ENCODE assay signal across 16 cellular contexts in the genomic region with DNA sequence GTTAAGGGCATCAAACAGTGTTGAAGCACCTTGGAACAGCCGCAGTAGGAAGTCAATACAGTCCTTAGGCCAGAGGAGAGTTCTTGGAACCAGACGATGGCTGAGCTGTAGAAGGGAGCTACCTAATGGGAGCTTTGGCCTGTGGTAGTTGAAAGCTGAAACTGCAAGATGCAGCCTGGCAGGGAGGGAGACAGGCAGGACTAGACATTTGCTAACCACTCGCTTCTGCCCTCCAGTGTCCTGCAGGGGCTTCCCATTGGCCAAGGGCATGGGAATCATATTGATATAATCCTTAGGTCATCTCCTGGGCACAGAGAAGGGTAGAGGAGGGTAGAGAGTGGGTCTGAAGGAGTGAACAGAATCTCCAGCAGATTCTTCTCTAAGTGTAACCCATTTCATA.
DNase-seq lines count a peak whose midpoint lies in the region; ATAC-seq and TF ChIP-seq lines count a peak whose summit lies in the region.
"Had no signal": no experiment of that assay in that cellular context is flagged by ENCODE, and none has a peak within 500 bp of the region (broad histone marks: within the 10 kb centered on the region; RNA-seq: fewer than 3 reads in every experiment).

No MANE protein-coding gene starts in this region.

- H3K27ac ChIP-seq in HCT116 (ENCODE audit: low read depth, low read length) (no peak overlapping the region), skeletal muscle tissue (ENCODE audit: low read depth, low read length) (peak overlapping the region; percentile 5), spleen (no peak overlapping the region)
- H3K27ac ChIP-seq: C4-2B, HL-60 had no signal

- H3K4me3 ChIP-seq in HCT116 (replicated peaks in 1 of 2; ENCODE audit: low read depth in 1 of 2, low read length in 2 of 2) (no peak overlapping the region), fibroblast of villous mesenchyme (ENCODE audit: low read depth, low read length) (no peak overlapping the region), skeletal muscle tissue (ENCODE audit: low read length in 3 of 3) (no peak overlapping the region), mucosa of descending colon (no peak overlapping the region), spleen (no peak overlapping the region)

- peak; percentile 32; the same call in 1 of the 2 replicates for TF ChIP-seq RAD21 in HCT116 (IDR thresholded peaks at IDR 0.05; ENCODE audit: low read depth)
- peak; percentile 7; the same call in 1 of the 2 replicates for TF ChIP-seq RAD21 in Ishikawa (IDR thresholded peaks at IDR 0.05; ENCODE audit: low read depth)

- WGBS in spleen, 5 donors, result 87 to 98% (median 90%) methylated on average over 3 of the region's 3 CpGs

- TF ChIP-seq CTCF in HCT116 (IDR thresholded peaks at IDR 0.05 in 2 of 3, conservative IDR thresholded peaks at IDR 0.05 in 1 of 3; ENCODE audit: borderline replicate concordance in 1 of 3, insufficient read depth in 1 of 3, low read depth in 2 of 3, low read length in 2 of 3), result 0 out of 6 replicates have a peak, but pooled peaks of 2 of the 3 experiments have one; percentile 1 to 6
- TF ChIP-seq CTCF in fibroblast of villous mesenchyme (IDR thresholded peaks at IDR 0.05; ENCODE audit: insufficient read depth, low read depth, low read length), result peak; percentile 15
- TF ChIP-seq CTCF in mucosa of descending colon (IDR thresholded peaks at IDR 0.05), result no peak
- no peak for TF ChIP-seq CTCF in spleen (IDR thresholded peaks at IDR 0.05 in 8 of 11, conservative IDR thresholded peaks at IDR 0.05 in 3 of 11)

- CTCF ChIA-PET in HCT116 (lab: Charles Lee), result interaction anchor here (1.5 kb wide), 1 partner anchor 344 kb away, joined by 5 read pairs; no protein-coding TSS in a partner anchor

- H2AFZ ChIP-seq in HCT116 (ENCODE audit: low read depth, low read length, poor library complexity, severe bottlenecking), result no peak overlapping the region

- H3K27me3 ChIP-seq in HCT116 (ENCODE audit: insufficient read depth, low read length) (no peaks in the 10 kb centered on the region), skeletal muscle tissue (ENCODE audit: control insufficient read depth in 3 of 3, insufficient read depth in 3 of 3, low read length in 3 of 3) (no peaks in the 10 kb centered on the region), spleen (replicated peaks in 1 of 7) (no peaks in the 10 kb centered on the region)

- H3K4me2 ChIP-seq in HCT116 (ENCODE audit: low read length), result no peak overlapping the region

- no peaks in the 10 kb centered on the region for H3K9me3 ChIP-seq in HCT116 (ENCODE audit: control insufficient read depth in 1 of 2, insufficient read depth in 1 of 2, low read depth in 1 of 2, low read length in 2 of 2)
- H3K9me3 ChIP-seq in skeletal muscle tissue (ENCODE audit: control insufficient read depth in 3 of 3, low read length in 3 of 3), result no peaks in the 10 kb centered on the region
- H3K9me3 ChIP-seq in mucosa of descending colon, result no peaks in the 10 kb centered on the region
- H3K9me3 ChIP-seq in spleen, result no peaks in the 10 kb centered on the region

- no peaks in the 10 kb centered on the region for H3K9me2 ChIP-seq in HCT116 (ENCODE audit: insufficient read depth)

- POLR2A ChIA-PET in HCT116 (lab: Charles Lee), result no interaction called here

- H3K36me3 ChIP-seq in HCT116 (ENCODE audit: control insufficient read depth in 1 of 2, insufficient read depth in 2 of 2, low read length in 2 of 2), result no peaks in the 10 kb centered on the region
- no peaks in the 10 kb centered on the region for H3K36me3 ChIP-seq in skeletal muscle tissue (ENCODE audit: control insufficient read depth in 3 of 3, insufficient read depth in 3 of 3, low read length in 3 of 3)
- H3K36me3 ChIP-seq in mucosa of descending colon (ENCODE audit: low read depth), result no peaks in the 10 kb centered on the region
- H3K36me3 ChIP-seq in spleen, result no peaks in the 10 kb centered on the region

- H3K9ac ChIP-seq in HCT116 (ENCODE audit: low read length), result no peak overlapping the region
- peak overlapping the region in 1 of 3 donors; percentile 22 for H3K9ac ChIP-seq in skeletal muscle tissue (ENCODE audit: low read depth in 1 of 3, low read length in 3 of 3)

- ATAC-seq in HCT116 (0 out of 2 replicates have a peak, but pooled peaks have one; percentile 38), mucosa of descending colon (no peak)

- H3K4me1 ChIP-seq in HCT116 (ENCODE audit: control insufficient read depth in 1 of 2, insufficient read depth in 2 of 2, low read length in 2 of 2) (no peaks in the 10 kb centered on the region), skeletal muscle tissue (ENCODE audit: control insufficient read depth in 3 of 3, insufficient read depth in 3 of 3, low read length in 3 of 3) (peaks cover 29 to 32% (median 31%) of the 10 kb centered on the region in 3 donors), mucosa of descending colon (ENCODE audit: low read depth) (no peaks in the 10 kb centered on the region), spleen (no peaks in the 10 kb centered on the region)

- RAD21 ChIA-PET in HCT116 (lab: Charles Lee; ENCODE audit: low non-redundant PET in 1 of 2, low total read pairs in 2 of 2, uncharacterized antibody in 2 of 2, unreplicated experiment in 2 of 2), result no interaction called here

- H3K79me2 ChIP-seq in HCT116 (ENCODE audit: insufficient read depth, low read length), result no peaks in the 10 kb centered on the region; the same call in 1 of the 2 replicates

- no peaks in the 10 kb centered on the region for H4K20me1 ChIP-seq in HCT116 (ENCODE audit: insufficient read depth)

- intact Hi-C loops in HCT116 (cut with micrococcal nuclease), result no loop called here
- intact Hi-C loops in mucosa of descending colon (cut with DNase I, micrococcal nuclease), result no loop called here
- intact Hi-C loops in spleen (cut with DNase I; ENCODE audit: low total_unique reads), result no loop called here

- TF ChIP-seq POLR2A in HCT116 (IDR thresholded peaks at IDR 0.05; ENCODE audit: borderline replicate concordance, extremely low read depth, insufficient read depth, insufficient read length) (no peak), spleen (IDR thresholded peaks at IDR 0.05) (no peak)

- no TSS peak for BruUV-seq in HCT116 (replicated peaks; lab: Mats Ljungman, UMichigan)

- DNase-seq in HCT116 (ENCODE audit: low read depth, low spot score), result no peak
- no peak for DNase-seq in fibroblast of villous mesenchyme (ENCODE audit: low read depth)
- no peak for DNase-seq in NCI-H2029 treated with DMSO at 0.1 percent for 48 hours (lab: John Stamatoyannopoulos, UW)
- no peak for DNase-seq in mucosa of descending colon
- no peak for DNase-seq in spleen
- DNase-seq: AML-193, DMS79, Karpas-422, NCI-H1092 treated with DMSO at 0.1 percent for 48 hours, NCI-H187, NCI-H2227 treated with DMSO at 0.1 percent for 48 hours, NCI-H510A treated with DMSO at 0.1 percent for 48 hours had no signal

- no peak for TF ChIP-seq EP300 in Ishikawa (IDR thresholded peaks at IDR 0.05; ENCODE audit: borderline replicate concordance)

TF ChIP-seq in HCT116, 20 proteins besides CTCF, POLR2A, EP300 and RAD21 (continues in another document):
- TF ChIP-seq TCF7L2 (IDR thresholded peaks at IDR 0.05; ENCODE audit: borderline replicate concordance, extremely low read depth, insufficient read depth, insufficient read length), result no peak
- TF ChIP-seq, protein P1, sequence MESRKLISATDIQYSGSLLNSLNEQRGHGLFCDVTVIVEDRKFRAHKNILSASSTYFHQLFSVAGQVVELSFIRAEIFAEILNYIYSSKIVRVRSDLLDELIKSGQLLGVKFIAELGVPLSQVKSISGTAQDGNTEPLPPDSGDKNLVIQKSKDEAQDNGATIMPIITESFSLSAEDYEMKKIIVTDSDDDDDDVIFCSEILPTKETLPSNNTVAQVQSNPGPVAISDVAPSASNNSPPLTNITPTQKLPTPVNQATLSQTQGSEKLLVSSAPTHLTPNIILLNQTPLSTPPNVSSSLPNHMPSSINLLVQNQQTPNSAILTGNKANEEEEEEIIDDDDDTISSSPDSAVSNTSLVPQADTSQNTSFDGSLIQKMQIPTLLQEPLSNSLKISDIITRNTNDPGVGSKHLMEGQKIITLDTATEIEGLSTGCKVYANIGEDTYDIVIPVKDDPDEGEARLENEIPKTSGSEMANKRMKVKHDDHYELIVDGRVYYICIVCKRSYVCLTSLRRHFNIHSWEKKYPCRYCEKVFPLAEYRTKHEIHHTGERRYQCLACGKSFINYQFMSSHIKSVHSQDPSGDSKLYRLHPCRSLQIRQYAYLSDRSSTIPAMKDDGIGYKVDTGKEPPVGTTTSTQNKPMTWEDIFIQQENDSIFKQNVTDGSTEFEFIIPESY (IDR thresholded peaks at IDR 0.05; ENCODE audit: extremely low read depth, insufficient replicate concordance, low read length), result no peak
- no peak for TF ChIP-seq ELF1 (IDR thresholded peaks at IDR 0.05; ENCODE audit: borderline replicate concordance, low read depth)
- TF ChIP-seq, protein P2, sequence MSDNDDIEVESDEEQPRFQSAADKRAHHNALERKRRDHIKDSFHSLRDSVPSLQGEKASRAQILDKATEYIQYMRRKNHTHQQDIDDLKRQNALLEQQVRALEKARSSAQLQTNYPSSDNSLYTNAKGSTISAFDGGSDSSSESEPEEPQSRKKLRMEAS (IDR thresholded peaks at IDR 0.05), result no peak
- no peak for TF ChIP-seq SRF (IDR thresholded peaks at IDR 0.05; ENCODE audit: low read depth)

TF ChIP-seq in Ishikawa, 13 proteins besides CTCF, POLR2A, EP300 and RAD21 (continues in another document):
- TF ChIP-seq CEBPB (IDR thresholded peaks at IDR 0.05) (no peak), TAF1 (IDR thresholded peaks at IDR 0.05; ENCODE audit: low read depth) (no peak), TEAD4 (IDR thresholded peaks at IDR 0.05) (no peak), TCF12 (IDR thresholded peaks at IDR 0.05; ENCODE audit: low read depth) (no peak), ZBTB7A (IDR thresholded peaks at IDR 0.05; ENCODE audit: low read depth) (no peak), EGR1 (IDR thresholded peaks at IDR 0.05) (no peak), YY1 (IDR thresholded peaks at IDR 0.05; ENCODE audit: low read depth) (no peak)
- TF ChIP-seq, protein P3, sequence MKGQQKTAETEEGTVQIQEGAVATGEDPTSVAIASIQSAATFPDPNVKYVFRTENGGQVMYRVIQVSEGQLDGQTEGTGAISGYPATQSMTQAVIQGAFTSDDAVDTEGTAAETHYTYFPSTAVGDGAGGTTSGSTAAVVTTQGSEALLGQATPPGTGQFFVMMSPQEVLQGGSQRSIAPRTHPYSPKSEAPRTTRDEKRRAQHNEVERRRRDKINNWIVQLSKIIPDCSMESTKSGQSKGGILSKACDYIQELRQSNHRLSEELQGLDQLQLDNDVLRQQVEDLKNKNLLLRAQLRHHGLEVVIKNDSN (IDR thresholded peaks at IDR 0.05), result no peak

Comparison
In these comparisons a context has a peak if more than half of its experiments do, and no peak if none do; other contexts are left out.
1. CTCF ChIP-seq: peak in HCT116 (2 of 3) and fibroblast of villous mesenchyme (single experiment); none in mucosa of descending colon (single experiment) and spleen (0 of 11).